In the genomic region with DNA sequence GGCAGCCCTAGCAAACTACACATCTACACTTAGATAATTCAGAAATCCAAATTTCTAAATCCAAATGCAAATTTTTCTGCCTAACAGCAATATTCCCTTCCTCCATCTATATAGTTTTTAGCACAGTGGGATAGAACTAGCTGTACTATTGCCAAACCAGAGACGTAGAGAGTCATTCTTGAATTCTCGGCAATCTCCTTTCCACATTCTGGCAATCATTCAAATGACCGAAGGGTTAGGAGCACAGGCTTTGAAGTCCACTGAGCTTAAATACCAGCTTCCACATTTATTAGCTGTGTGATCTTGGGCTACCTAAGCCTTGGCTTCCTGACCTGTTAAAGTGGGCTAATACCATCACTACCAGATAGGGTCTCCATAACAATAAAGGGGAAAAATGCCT, we compare ENCODE assay signal across 35 cellular contexts. TPM values are rescaled to one million over a fixed set of nuclear protein-coding genes. Genes with fewer than 3 reads are reported as not detected.
A peak's percentile ranks its signal among the peaks of the same experiment; 100 is the strongest.
DNase-seq lines count a peak whose midpoint lies in the region; ATAC-seq and TF ChIP-seq lines count a peak whose summit lies in the region.
"Had no signal": no experiment of that assay in that cellular context is flagged by ENCODE, and none has a peak within 500 bp of the region (broad histone marks: within the 10 kb centered on the region; RNA-seq: fewer than 3 reads in every experiment).

No MANE protein-coding gene starts in this region.

- intact Hi-C loops in CD4-positive, alpha-beta T cell (cut with DNase I, micrococcal nuclease) = loop anchor here (5.0 to 10.0 kb wide), 3 partner anchors 49 to 1144 kb away; a partner anchor contains a TSS
- intact Hi-C loops in lower leg skin (cut with DNase I; ENCODE audit: low total_unique reads) = no loop called here

- H3K4me3 ChIP-seq in cardiac fibroblast (replicated peaks in 1 of 2; ENCODE audit: low read depth in 2 of 2, low read length in 2 of 2) = no peak overlapping the region
- no peak overlapping the region for H3K4me3 ChIP-seq in lower leg skin (ENCODE audit: low read depth, poor library complexity, severe bottlenecking)
- H3K4me3 ChIP-seq: A549, body of pancreas, esophagus muscularis mucosa, mucosa of descending colon, thoracic aorta had no signal

- no peaks in the 10 kb centered on the region for H3K9me3 ChIP-seq in CD4-positive, alpha-beta T cell (ENCODE audit: control insufficient read depth, low read length)
- H3K9me3 ChIP-seq: A549, body of pancreas, esophagus muscularis mucosa, mucosa of descending colon, SK-N-SH, thoracic aorta had no signal

- H3K9me3 Mint-ChIP-seq in CD4-positive, alpha-beta T cell = no peaks in the 10 kb centered on the region
- H3K9me3 Mint-ChIP-seq in neural crest cell = no peaks in the 10 kb centered on the region
- H3K9me3 Mint-ChIP-seq: CD8-positive, alpha-beta memory T cell; nephron; stimulated activated naive CD8-positive, alpha-beta T cell treated with anti-CD3 and anti-CD28 coated beads, Interleukin-15, Interleukin-2, amounts not matched to agents 100 ng/mL and 50 ng/mL, for 24 hours had no signal

- H3K4me3 Mint-ChIP-seq in CD4-positive, alpha-beta T cell = peak overlapping the region; percentile 64
- peak overlapping the region; percentile 60 for H3K4me3 Mint-ChIP-seq in neural crest cell
- H3K4me3 Mint-ChIP-seq: stimulated activated naive CD8-positive, alpha-beta T cell treated with anti-CD3 and anti-CD28 coated beads, Interleukin-15, Interleukin-2, amounts not matched to agents 100 ng/mL and 50 ng/mL, for 24 hours had no signal

- peak overlapping the region; percentile 34 for H3K27ac Mint-ChIP-seq in CD4-positive, alpha-beta T cell
- H3K27ac Mint-ChIP-seq in neural crest cell (ENCODE audit: unreplicated experiment) = no peak overlapping the region
- H3K27ac Mint-ChIP-seq: stimulated activated naive CD8-positive, alpha-beta T cell treated with anti-CD3 and anti-CD28 coated beads, Interleukin-15, Interleukin-2, amounts not matched to agents 100 ng/mL and 50 ng/mL, for 24 hours had no signal

- TF ChIP-seq POLR2A in lower leg skin (IDR thresholded peaks at IDR 0.05) = no peak

- 57% methylated on average over 3 of the region's 3 CpGs for WGBS in lower leg skin, 2 donors

- peaks cover 36% of the 10 kb centered on the region for H3K4me1 Mint-ChIP-seq in CD4-positive, alpha-beta T cell (ENCODE audit: low read depth)
- H3K4me1 Mint-ChIP-seq in neural crest cell = peaks cover 36% of the 10 kb centered on the region

- H3K27me3 ChIP-seq in CD4-positive, alpha-beta T cell (ENCODE audit: control insufficient read depth, insufficient read depth, low read length) = no peaks in the 10 kb centered on the region
- H3K27me3 ChIP-seq: body of pancreas, dorsolateral prefrontal cortex, esophagus muscularis mucosa had no signal

- no peak for TF ChIP-seq CTCF in CD4-positive, alpha-beta T cell (IDR thresholded peaks at IDR 0.05)
- TF ChIP-seq CTCF in cardiac fibroblast (IDR thresholded peaks at IDR 0.05; ENCODE audit: low read depth, low read length) (no peak), neural crest cell (conservative IDR thresholded peaks at IDR 0.05) (no peak), lower leg skin (IDR thresholded peaks at IDR 0.05) (no peak)

- POLR2A ChIA-PET in CD4-positive, alpha-beta T cell (lab: Charles Lee) = interaction anchor here (1.7 to 5.8 kb wide), 3 partner anchors 11 to 298 kb away, joined by 12 to 168 read pairs (median 39); a partner anchor contains a TSS

- H3K27ac ChIP-seq in CD4-positive, alpha-beta T cell (ENCODE audit: low read depth, low read length) = no peak overlapping the region
- H3K27ac ChIP-seq: A549, body of pancreas, thoracic aorta had no signal

- no peak for ATAC-seq in CD4-positive, alpha-beta T cell (ENCODE audit: poor library complexity)
- ATAC-seq: A549; activated CD4-positive, CD25-positive, alpha-beta regulatory T cell treated with anti-CD3 and anti-CD28 coated beads, Interleukin-2, amount 50 U/mL, for 24 hours; body of pancreas; left cardiac atrium; mucosa of descending colon; PC-3 had no signal

- CTCF ChIA-PET in CD4-positive, alpha-beta T cell (lab: Charles Lee) = interaction anchor here (5.8 kb wide), 1 partner anchor 13 kb away, joined by 43 read pairs; a partner anchor contains a TSS

- no peak for DNase-seq in CD4-positive, alpha-beta T cell
- peak; percentile 22 for DNase-seq in NCI-H1048 (lab: John Stamatoyannopoulos, UW)
- DNase-seq in cardiac fibroblast (ENCODE audit: low read depth in 2 of 2) = peak; percentile 66 to 72
- no peak for DNase-seq in neural crest cell (ENCODE audit: low read depth, low spot score)
- DNase-seq in NK-92 (lab: John Stamatoyannopoulos, UW; ENCODE audit: unreplicated experiment) = no peak
- DNase-seq in NCI-H82 treated with DMSO at 0.1 percent for 48 hours (lab: John Stamatoyannopoulos, UW; ENCODE audit: unreplicated experiment) = no peak
- DNase-seq in AG08395 (ENCODE audit: low spot score) = no peak
- no peak for DNase-seq in lower leg skin (ENCODE audit: low spot score in 2 of 2)
- DNase-seq: activated CD4-positive, alpha-beta T cell treated with anti-CD3 and anti-CD28 coated beads, Interleukin-2, amount 50 U/mL, for 4 hours; activated gamma-delta T cell treated with Interleukin-2 at 50 U/mL for 16 hours; activated T-cell treated with anti-CD3 and anti-CD28 coated beads, Interleukin-2, amount 50 U/mL, for 48 hours; AML-193; CD8-positive, alpha-beta memory T cell; cerebellar nuclear complex; dorsolateral prefrontal cortex; hypothalamus; left cardiac atrium; mucosa of descending colon; NCI-H1092 treated with DMSO at 0.1 percent for 48 hours; NCI-H187; NCI-H524 treated with DMSO at 0.1 percent for 48 hours; NK-92 treated with Interleukin-12 subunit alpha and Interleukin-12 subunit beta, amount 100 ng/mL, for 24 hours; PC-3; SK-N-SH; stimulated activated CD4-positive, alpha-beta T cell treated with anti-CD3 and anti-CD28 coated beads, Interleukin-2, amount 100 ng/mL, for 24 hours; stimulated activated CD8-positive, alpha-beta memory T cell treated with anti-CD3 and anti-CD28 coated beads, Interleukin-4, amount 100 ng/mL, for 48 hours had no signal

- H3K27me3 Mint-ChIP-seq in CD4-positive, alpha-beta T cell = no peaks in the 10 kb centered on the region
- peaks cover 45% of the 10 kb centered on the region for H3K27me3 Mint-ChIP-seq in neural crest cell (ENCODE audit: low read depth)
- H3K27me3 Mint-ChIP-seq: stimulated activated naive CD8-positive, alpha-beta T cell treated with anti-CD3 and anti-CD28 coated beads, Interleukin-15, Interleukin-2, amounts not matched to agents 100 ng/mL and 50 ng/mL, for 24 hours had no signal

- H3K36me3 Mint-ChIP-seq in CD4-positive, alpha-beta T cell (ENCODE audit: low read depth) = peaks cover 39% of the 10 kb centered on the region
- peaks cover 19% of the 10 kb centered on the region for H3K36me3 Mint-ChIP-seq in neural crest cell (ENCODE audit: low read depth)

RNA-seq across cellular contexts. Expression of a gene that starts 3.1 kb away (rescaled TPM):
- total RNA-seq in CD4-positive, alpha-beta T cell = 1,000 to 10,000 TPM; 2,765 to 2,889 TPM
- total RNA-seq in neural crest cell = 1,164 and 1,167 TPM in 2 replicates
- total RNA-seq in lower leg skin = 1,000 to 10,000 TPM; 1,538 to 3,275 (median 2,471) TPM

RNA-seq across cellular contexts. Expression of a gene that starts 12.8 kb away (rescaled TPM):
- total RNA-seq in CD4-positive, alpha-beta T cell = 1 to 10 TPM; 8.5 to 9.0 TPM
- 18.4 and 18.8 TPM in 2 replicates for total RNA-seq in neural crest cell
- total RNA-seq in lower leg skin = 1 to 10 TPM; 5.2 to 8.0 (median 7.2) TPM

RNA-seq across cellular contexts. Expression of a gene that starts 53.6 kb away (rescaled TPM):
- 1 to 10 TPM; 6.5 to 7.0 TPM for total RNA-seq in CD4-positive, alpha-beta T cell
- total RNA-seq in neural crest cell (not detected in 2 replicates), lower leg skin (1 to 10 TPM in 1 of 4 donors, under 1 TPM in 1, not detected in 2; 0.76 to 8.9 TPM)
- total RNA-seq: lung microvascular endothelial cell, osteocyte, PC-3 had no signal

Comparison
In these comparisons a context has a peak if more than half of its experiments do, and no peak if none do; other contexts are left out.
1. DNase-seq: peak in NCI-H1048 (single experiment) and cardiac fibroblast (2 of 2); none in CD4-positive, alpha-beta T cell (0 of 10), neural crest cell (single experiment), NK-92 (single experiment), NCI-H82 treated with DMSO at 0.1 percent for 48 hours (single experiment), AG08395 (single experiment) and lower leg skin (0 of 2).